In the genomic region with DNA sequence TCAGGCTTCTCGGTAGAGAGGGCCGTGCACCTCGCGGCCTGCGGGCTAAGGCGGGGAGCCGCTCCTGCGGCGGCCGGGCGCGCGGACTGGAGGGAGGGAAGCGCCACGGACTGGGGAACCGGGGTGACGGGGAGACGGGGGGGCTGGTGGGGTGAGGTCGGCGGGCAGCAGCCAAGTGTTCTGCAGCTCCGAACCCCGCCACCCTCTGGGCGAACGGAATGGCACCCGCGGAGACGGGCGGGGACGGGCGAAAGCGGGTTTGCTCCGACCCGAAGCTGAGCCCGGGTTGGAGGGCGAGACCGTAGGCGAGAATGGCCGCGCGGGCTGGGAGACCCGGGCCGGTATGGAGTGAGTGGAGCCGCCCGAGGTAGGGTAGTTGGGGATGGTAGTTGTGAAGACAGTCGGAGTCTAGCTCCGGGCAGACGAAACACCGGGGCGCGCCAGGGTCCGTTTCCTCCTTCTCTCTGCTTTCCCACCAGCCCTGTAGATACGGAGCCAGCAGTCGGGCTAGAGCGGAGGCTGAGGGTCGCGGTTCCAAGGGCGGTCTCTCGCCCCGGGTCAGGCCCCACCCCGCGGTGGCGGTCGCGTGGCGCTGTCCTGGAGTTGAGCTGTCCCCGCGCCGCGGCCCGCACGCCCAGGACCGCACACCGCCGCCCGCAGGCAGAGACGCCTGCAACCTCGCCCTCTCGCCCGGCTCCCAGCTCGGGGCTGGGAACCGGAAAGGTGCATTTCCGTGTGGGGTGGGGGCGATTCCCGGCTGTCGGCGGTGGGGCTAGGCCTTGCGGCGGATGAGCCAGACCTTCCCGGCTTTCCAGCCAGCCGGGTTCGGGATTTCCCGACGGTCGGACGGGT, we compare ENCODE assay signal across 8 cellular contexts.
DNase-seq lines count a peak whose midpoint lies in the region; ATAC-seq and TF ChIP-seq lines count a peak whose summit lies in the region.

No MANE protein-coding gene starts in this region.

- DNase-seq in AG10803 (ENCODE audit: low read depth), result no peak
- peak; percentile 26 for DNase-seq in HCEC 1CT
- peak; percentile 39 for DNase-seq in hepatic stellate cell (ENCODE audit: low spot score)
- peak; percentile 5 for DNase-seq in stimulated activated naive B cell treated with anti-CD40 and anti-IgM and Interleukin-4, amounts not matched to agents 10 μg/mL and 1 μg/mL and 100 μg/mL, for 72 hours
- no peak for DNase-seq in amygdala (lab: John Stamatoyannopoulos, UW)
- no peak for DNase-seq in medulla oblongata (ENCODE audit: extremely low spot score)

- no peak overlapping the region for H3K4me3 Mint-ChIP-seq in activated T-helper 17 cell treated with anti-CD3 and anti-CD28 coated beads, Interleukin-2, amount 50 U/mL, for 72 hours
- H3K4me3 Mint-ChIP-seq in stimulated activated naive B cell treated with anti-CD40 and anti-IgM and Interleukin-4, amounts not matched to agents 10 μg/mL and 1 μg/mL and 100 μg/mL, for 72 hours, result peak overlapping the region; percentile 75 to 83

- H3K36me3 Mint-ChIP-seq in activated T-helper 17 cell treated with anti-CD3 and anti-CD28 coated beads, Interleukin-2, amount 50 U/mL, for 72 hours (ENCODE audit: low read depth), result no peaks in the 10 kb centered on the region
- H3K36me3 Mint-ChIP-seq in stimulated activated naive B cell treated with anti-CD40 and anti-IgM and Interleukin-4, amounts not matched to agents 10 μg/mL and 1 μg/mL and 100 μg/mL, for 72 hours, result no peaks in the 10 kb centered on the region

- no peak; the same call in 1 of the 2 replicates for TF ChIP-seq CTCF in AG10803 (conservative IDR thresholded peaks at IDR 0.05; ENCODE audit: low read length)

- peaks cover 50% of the 10 kb centered on the region for H3K27me3 Mint-ChIP-seq in activated T-helper 17 cell treated with anti-CD3 and anti-CD28 coated beads, Interleukin-2, amount 50 U/mL, for 72 hours
- H3K27me3 Mint-ChIP-seq in stimulated activated naive B cell treated with anti-CD40 and anti-IgM and Interleukin-4, amounts not matched to agents 10 μg/mL and 1 μg/mL and 100 μg/mL, for 72 hours, result peaks cover 45 to 69% of the 10 kb centered on the region in 2 donors

- H3K4me1 Mint-ChIP-seq in activated T-helper 17 cell treated with anti-CD3 and anti-CD28 coated beads, Interleukin-2, amount 50 U/mL, for 72 hours, result no peaks in the 10 kb centered on the region
- H3K4me1 Mint-ChIP-seq in stimulated activated naive B cell treated with anti-CD40 and anti-IgM and Interleukin-4, amounts not matched to agents 10 μg/mL and 1 μg/mL and 100 μg/mL, for 72 hours, result peaks cover 5 to 15% of the 10 kb centered on the region in 2 donors

- H3K9me3 Mint-ChIP-seq in activated T-helper 17 cell treated with anti-CD3 and anti-CD28 coated beads, Interleukin-2, amount 50 U/mL, for 72 hours, result no peaks in the 10 kb centered on the region
- H3K9me3 Mint-ChIP-seq in stimulated activated naive B cell treated with anti-CD40 and anti-IgM and Interleukin-4, amounts not matched to agents 10 μg/mL and 1 μg/mL and 100 μg/mL, for 72 hours, result no peaks in the 10 kb centered on the region

- no peak overlapping the region for H3K27ac Mint-ChIP-seq in activated T-helper 17 cell treated with anti-CD3 and anti-CD28 coated beads, Interleukin-2, amount 50 U/mL, for 72 hours
- peak overlapping the region; percentile 54 for H3K27ac Mint-ChIP-seq in stimulated activated naive B cell treated with anti-CD40 and anti-IgM and Interleukin-4, amounts not matched to agents 10 μg/mL and 1 μg/mL and 100 μg/mL, for 72 hours

- peak overlapping the region; percentile 49 for H3K4me3 ChIP-seq in AG10803 (ENCODE audit: low read length)

- peak; percentile 18 for ATAC-seq in activated T-helper 17 cell treated with anti-CD3 and anti-CD28 coated beads, Interleukin-2, amount 50 U/mL, for 72 hours (replicated peaks)
- peak; percentile 46 to 57 for ATAC-seq in stimulated activated naive B cell treated with anti-CD40 and anti-IgM and Interleukin-4, amounts not matched to agents 10 μg/mL and 1 μg/mL and 100 μg/mL, for 72 hours (replicated peaks)
- no peak for ATAC-seq in HG03159 (IDR thresholded peaks at IDR 0.05; ENCODE audit: unreplicated experiment)

Comparison
In these comparisons a context has a peak if more than half of its experiments do, and no peak if none do; other contexts are left out.
1. DNase-seq: peak in HCEC 1CT (single experiment), hepatic stellate cell (single experiment) and stimulated activated naive B cell treated with anti-CD40 and anti-IgM and Interleukin-4, amounts not matched to agents 10 μg/mL and 1 μg/mL and 100 μg/mL, for 72 hours (single experiment); none in AG10803 (single experiment), amygdala (0 of 56) and medulla oblongata (single experiment).